In genomic region chr1:38932496-38933014, GRCh38 we compare ENCODE assay signal across 24 cellular contexts. TPM values are rescaled to one million over a fixed set of nuclear protein-coding genes. Genes with fewer than 3 reads are reported as not detected.
A peak's percentile ranks its signal among the peaks of the same experiment; 100 is the strongest.
DNase-seq lines count a peak whose midpoint lies in the region; ATAC-seq lines count a peak whose summit lies in the region.
"Had no signal": no experiment of that assay in that cellular context is flagged by ENCODE, and none has a peak within 500 bp of the region (broad histone marks: within the 10 kb centered on the region; RNA-seq: fewer than 3 reads in every experiment).

No MANE protein-coding gene starts in this region.

- peaks cover 17% of the 10 kb centered on the region for H3K4me1 Mint-ChIP-seq in activated CD8-positive, alpha-beta memory T cell treated with anti-CD3 and anti-CD28 coated beads, Interleukin-2, amount 10 ng/mL, durations not matched to agents 7 days and 5 days
- H3K4me1 Mint-ChIP-seq in activated T-cell treated with anti-CD3 and anti-CD28 coated beads, Interleukin-2, amount 50 U/mL, for 72 hours (ENCODE audit: low read depth) = peaks cover 12% of the 10 kb centered on the region
- H3K4me1 Mint-ChIP-seq: B cell; CD4-positive, CD25-positive, alpha-beta regulatory T cell; IgD-negative memory B cell had no signal

- H3K4me3 Mint-ChIP-seq in activated CD8-positive, alpha-beta memory T cell treated with anti-CD3 and anti-CD28 coated beads, Interleukin-2, amount 10 ng/mL, durations not matched to agents 7 days and 5 days = no peak overlapping the region
- no peak overlapping the region for H3K4me3 Mint-ChIP-seq in activated T-cell treated with anti-CD3 and anti-CD28 coated beads, Interleukin-2, amount 50 U/mL, for 72 hours
- H3K4me3 Mint-ChIP-seq: B cell; CD4-positive, CD25-positive, alpha-beta regulatory T cell; IgD-negative memory B cell had no signal

- ATAC-seq in activated CD8-positive, alpha-beta memory T cell treated with anti-CD3 and anti-CD28 coated beads, Interleukin-2, amount 10 ng/mL, durations not matched to agents 7 days and 5 days = peak; percentile 20
- ATAC-seq in activated T-cell treated with anti-CD3 and anti-CD28 coated beads, Interleukin-2, amount 50 U/mL, for 72 hours (replicated peaks in 1 of 2) = peak; percentile 62 to 91
- ATAC-seq: A549 had no signal

- CTCF ChIA-PET in activated CD8-positive, alpha-beta memory T cell treated with anti-CD3 and anti-CD28 coated beads, Interleukin-2, amount 10 ng/mL, durations not matched to agents 7 days and 5 days (lab: Charles Lee) = interaction anchor here (0.6 kb wide), 1 partner anchor 142 kb away, joined by 3 read pairs; no protein-coding TSS in a partner anchor

- DNase-seq in activated CD8-positive, alpha-beta memory T cell treated with anti-CD3 and anti-CD28 coated beads, Interleukin-2, amount 10 ng/mL, durations not matched to agents 7 days and 5 days = no peak
- DNase-seq in activated CD8-positive, alpha-beta memory T cell treated with anti-CD3 and anti-CD28 coated beads, Interleukin-2, amount 50 U/mL, for 48 hours = no peak
- DNase-seq in stimulated activated CD4-positive, alpha-beta T cell treated with anti-CD3 and anti-CD28 coated beads, Interleukin-1b, Interleukin-23, amount 100 ng/mL, for 48 hours = peak; percentile 39
- DNase-seq in stimulated activated CD4-positive, alpha-beta T cell treated with anti-CD3 and anti-CD28 coated beads, Interleukin-12 subunit alpha, Interleukin-12 subunit beta, amount 100 ng/mL, for 4 hours = no peak
- peak; percentile 10 to 18 for DNase-seq in activated T-cell treated with anti-CD3 and anti-CD28 coated beads, Interleukin-2, amount 50 U/mL, for 72 hours
- peak; percentile 2 to 15 for DNase-seq in stimulated activated CD4-positive, alpha-beta T cell treated with anti-CD3 and anti-CD28 coated beads, Interleukin-4, amount 100 ng/mL, for 48 hours (ENCODE audit: low read depth in 2 of 2)
- no peak for DNase-seq in NCI-H2196 (lab: John Stamatoyannopoulos, UW; ENCODE audit: unreplicated experiment)
- no peak for DNase-seq in KG1 (lab: John Stamatoyannopoulos, UW)
- DNase-seq: CD4-positive, CD25-positive, alpha-beta regulatory T cell; COR-L47; DMS79; Karpas-422; MV-4-11; NCI-H1105 treated with DMSO at 0.1 percent for 48 hours; NCI-H2029 treated with DMSO at 0.1 percent for 48 hours; NCI-H345; NCI-H524; NCI-H774; NK-92 treated with Interleukin-12 subunit alpha and Interleukin-12 subunit beta, amount 100 ng/mL, for 24 hours had no signal

- H3K27me3 Mint-ChIP-seq in activated CD8-positive, alpha-beta memory T cell treated with anti-CD3 and anti-CD28 coated beads, Interleukin-2, amount 10 ng/mL, durations not matched to agents 7 days and 5 days = no peaks in the 10 kb centered on the region
- no peaks in the 10 kb centered on the region for H3K27me3 Mint-ChIP-seq in activated T-cell treated with anti-CD3 and anti-CD28 coated beads, Interleukin-2, amount 50 U/mL, for 72 hours (ENCODE audit: low read depth)
- H3K27me3 Mint-ChIP-seq: B cell had no signal

- H3K36me3 Mint-ChIP-seq in activated CD8-positive, alpha-beta memory T cell treated with anti-CD3 and anti-CD28 coated beads, Interleukin-2, amount 10 ng/mL, durations not matched to agents 7 days and 5 days = no peaks in the 10 kb centered on the region
- H3K36me3 Mint-ChIP-seq in activated T-cell treated with anti-CD3 and anti-CD28 coated beads, Interleukin-2, amount 50 U/mL, for 72 hours (ENCODE audit: insufficient read depth in 2 of 2) = no peaks in the 10 kb centered on the region
- H3K36me3 Mint-ChIP-seq: CD4-positive, CD25-positive, alpha-beta regulatory T cell; IgD-negative memory B cell had no signal

- no peaks in the 10 kb centered on the region for H3K9me3 Mint-ChIP-seq in activated CD8-positive, alpha-beta memory T cell treated with anti-CD3 and anti-CD28 coated beads, Interleukin-2, amount 10 ng/mL, durations not matched to agents 7 days and 5 days (ENCODE audit: low read depth)
- H3K9me3 Mint-ChIP-seq in activated T-cell treated with anti-CD3 and anti-CD28 coated beads, Interleukin-2, amount 50 U/mL, for 72 hours = no peaks in the 10 kb centered on the region

- H3K27ac Mint-ChIP-seq in activated CD8-positive, alpha-beta memory T cell treated with anti-CD3 and anti-CD28 coated beads, Interleukin-2, amount 10 ng/mL, durations not matched to agents 7 days and 5 days = no peak overlapping the region
- H3K27ac Mint-ChIP-seq in activated T-cell treated with anti-CD3 and anti-CD28 coated beads, Interleukin-2, amount 50 U/mL, for 72 hours = peak overlapping the region; percentile 4
- H3K27ac Mint-ChIP-seq: B cell; CD4-positive, CD25-positive, alpha-beta regulatory T cell; IgD-negative memory B cell had no signal

RNA-seq across cellular contexts. Expression of gene RHBDL2, which starts 9.1 kb away (rescaled TPM):
- total RNA-seq in activated CD8-positive, alpha-beta memory T cell treated with anti-CD3 and anti-CD28 coated beads, Interleukin-2, amount 10 ng/mL, durations not matched to agents 7 days and 5 days = not detected
- total RNA-seq in activated T-cell treated with anti-CD3 and anti-CD28 coated beads, Interleukin-2, amount 50 U/mL, for 72 hours = not detected
- total RNA-seq: B cell; CD4-positive, CD25-positive, alpha-beta regulatory T cell; H4 had no signal

RNA-seq across cellular contexts. Expression of gene GJA9, which starts 51.2 kb away (rescaled TPM):
- total RNA-seq in activated CD8-positive, alpha-beta memory T cell treated with anti-CD3 and anti-CD28 coated beads, Interleukin-2, amount 10 ng/mL, durations not matched to agents 7 days and 5 days = not detected
- total RNA-seq in activated T-cell treated with anti-CD3 and anti-CD28 coated beads, Interleukin-2, amount 50 U/mL, for 72 hours = not detected
- total RNA-seq: B cell; CD4-positive, CD25-positive, alpha-beta regulatory T cell; H4; M059J had no signal

RNA-seq across cellular contexts. Expression of gene AKIRIN1, which starts 58.5 kb away (rescaled TPM):
- 10 to 100 TPM; 47.0 to 59.1 TPM for total RNA-seq in activated CD8-positive, alpha-beta memory T cell treated with anti-CD3 and anti-CD28 coated beads, Interleukin-2, amount 10 ng/mL, durations not matched to agents 7 days and 5 days
- total RNA-seq in activated T-cell treated with anti-CD3 and anti-CD28 coated beads, Interleukin-2, amount 50 U/mL, for 72 hours = 10 to 100 TPM; 73.9 to 74.6 TPM

RNA-seq across cellular contexts. Expression of gene MYCBP, which starts 59.4 kb away (rescaled TPM):
- 10 to 100 TPM; 45.0 to 45.3 TPM for total RNA-seq in activated CD8-positive, alpha-beta memory T cell treated with anti-CD3 and anti-CD28 coated beads, Interleukin-2, amount 10 ng/mL, durations not matched to agents 7 days and 5 days
- 10 to 100 TPM; 22.0 to 29.8 TPM for total RNA-seq in activated T-cell treated with anti-CD3 and anti-CD28 coated beads, Interleukin-2, amount 50 U/mL, for 72 hours

Comparison
In these comparisons a context has a peak if more than half of its experiments do, and no peak if none do; other contexts are left out.
1. DNase-seq: peak in stimulated activated CD4-positive, alpha-beta T cell treated with anti-CD3 and anti-CD28 coated beads, Interleukin-1b, Interleukin-23, amount 100 ng/mL, for 48 hours (single experiment), activated T-cell treated with anti-CD3 and anti-CD28 coated beads, Interleukin-2, amount 50 U/mL, for 72 hours (2 of 2) and stimulated activated CD4-positive, alpha-beta T cell treated with anti-CD3 and anti-CD28 coated beads, Interleukin-4, amount 100 ng/mL, for 48 hours (2 of 2); none in activated CD8-positive, alpha-beta memory T cell treated with anti-CD3 and anti-CD28 coated beads, Interleukin-2, amount 10 ng/mL, durations not matched to agents 7 days and 5 days (single experiment), activated CD8-positive, alpha-beta memory T cell treated with anti-CD3 and anti-CD28 coated beads, Interleukin-2, amount 50 U/mL, for 48 hours (single experiment), stimulated activated CD4-positive, alpha-beta T cell treated with anti-CD3 and anti-CD28 coated beads, Interleukin-12 subunit alpha, Interleukin-12 subunit beta, amount 100 ng/mL, for 4 hours (single experiment), NCI-H2196 (single experiment) and KG1 (single experiment).